14 cellular contexts compared by ENCODE assay signal in genomic region chr20:50774515-50774914, GRCh38. TPM values are rescaled to one million over a fixed set of nuclear protein-coding genes. Genes with fewer than 3 reads are reported as not detected.
A peak's percentile ranks its signal among the peaks of the same experiment; 100 is the strongest.
DNase-seq lines count a peak whose midpoint lies in the region; ATAC-seq and TF ChIP-seq lines count a peak whose summit lies in the region.
"Had no signal": no experiment of that assay in that cellular context is flagged by ENCODE, and none has a peak within 500 bp of the region (broad histone marks: within the 10 kb centered on the region; RNA-seq: fewer than 3 reads in every experiment).

No MANE protein-coding gene starts in this region.

- TF ChIP-seq CTCF in coronary artery (IDR thresholded peaks at IDR 0.05): no peak
- no peak for TF ChIP-seq CTCF in spleen (IDR thresholded peaks at IDR 0.05 in 8 of 11, conservative IDR thresholded peaks at IDR 0.05 in 3 of 11)

- no peaks in the 10 kb centered on the region for H3K9me3 ChIP-seq in spleen
- H3K9me3 ChIP-seq: BE2C had no signal

- DNase-seq in LHCN-M2 (ENCODE audit: low read depth): peak; percentile 11
- DNase-seq in coronary artery (ENCODE audit: low spot score): peak; percentile 16
- DNase-seq in left lobe of liver (ENCODE audit: low spot score): peak; percentile 5
- peak; percentile 14 for DNase-seq in spleen
- DNase-seq in NCI-H2196 treated with DMSO at 0.1 percent for 48 hours (lab: John Stamatoyannopoulos, UW; ENCODE audit: unreplicated experiment): no peak
- DNase-seq in NCI-H187 treated with DMSO at 0.1 percent for 48 hours (lab: John Stamatoyannopoulos, UW): no peak
- DNase-seq: BE2C; CD4-positive, alpha-beta memory T cell; DMS79 treated with DMSO at 0.1 percent for 48 hours; EL had no signal

- no peaks in the 10 kb centered on the region for H3K4me1 ChIP-seq in spleen
- H3K4me1 ChIP-seq: BE2C had no signal

- H3K4me3 ChIP-seq in coronary artery (no peak overlapping the region), spleen (no peak overlapping the region)

- peaks cover 0 to 9% (median 0%) of the 10 kb centered on the region in 7 donors for H3K27me3 ChIP-seq in spleen (replicated peaks in 1 of 7)

- ATAC-seq in left lobe of liver (no peak), GM18858 (IDR thresholded peaks at IDR 0.05; ENCODE audit: unreplicated experiment) (no peak), HG03342 (IDR thresholded peaks at IDR 0.05; ENCODE audit: unreplicated experiment) (no peak)
- ATAC-seq: HCT116 had no signal

- 76 to 90% (median 86%) methylated on average over 3 of the region's 3 CpGs for WGBS in spleen, 5 donors

- intact Hi-C loops in spleen (cut with DNase I; ENCODE audit: low total_unique reads): no loop called here

- no peak for TF ChIP-seq POLR2A in spleen (IDR thresholded peaks at IDR 0.05)

- no peaks in the 10 kb centered on the region for H3K36me3 ChIP-seq in spleen
- H3K36me3 ChIP-seq: BE2C had no signal

- H3K27ac ChIP-seq in coronary artery: no peak overlapping the region
- H3K27ac ChIP-seq in spleen: no peak overlapping the region
- H3K27ac ChIP-seq: C4-2B had no signal

RNA-seq across cellular contexts. Expression of gene BCAS4, which starts 20.3 kb away (rescaled TPM):
- total RNA-seq in LHCN-M2 (2014; rRNA removed): 9.7 and 14.5 TPM in 2 replicates
- 12.1 TPM for polyA plus RNA-seq in LHCN-M2 (2012)
- total RNA-seq in left lobe of liver: 0.83 TPM
- 10 to 100 TPM; 11.8 to 20.9 (median 19.2) TPM for total RNA-seq in spleen
- 10 to 100 TPM; 24.5 to 33.3 (median 29.7) TPM for polyA plus RNA-seq in spleen

RNA-seq across cellular contexts. Expression of gene PARD6B, which starts 43.1 kb away (rescaled TPM):
- 0.06 and 0.90 TPM in 2 replicates for total RNA-seq in LHCN-M2 (2014; rRNA removed)
- 0.02 TPM for polyA plus RNA-seq in LHCN-M2 (2012)
- 10.9 TPM for total RNA-seq in left lobe of liver
- 1 to 10 TPM; 3.5 to 7.5 (median 5.0) TPM for total RNA-seq in spleen
- 1 to 10 TPM in 2 of 3 donors, under 1 TPM in 1; 0.97 to 1.1 (median 1.0) TPM for polyA plus RNA-seq in spleen

Comparison
In these comparisons a context has a peak if more than half of its experiments do, and no peak if none do; other contexts are left out.
1. DNase-seq: peak in LHCN-M2 (single experiment), coronary artery (single experiment), left lobe of liver (single experiment) and spleen (single experiment); none in NCI-H2196 treated with DMSO at 0.1 percent for 48 hours (single experiment) and NCI-H187 treated with DMSO at 0.1 percent for 48 hours (single experiment).